Comparison of ENCODE assay signal across 19 cellular contexts in the genomic region with DNA sequence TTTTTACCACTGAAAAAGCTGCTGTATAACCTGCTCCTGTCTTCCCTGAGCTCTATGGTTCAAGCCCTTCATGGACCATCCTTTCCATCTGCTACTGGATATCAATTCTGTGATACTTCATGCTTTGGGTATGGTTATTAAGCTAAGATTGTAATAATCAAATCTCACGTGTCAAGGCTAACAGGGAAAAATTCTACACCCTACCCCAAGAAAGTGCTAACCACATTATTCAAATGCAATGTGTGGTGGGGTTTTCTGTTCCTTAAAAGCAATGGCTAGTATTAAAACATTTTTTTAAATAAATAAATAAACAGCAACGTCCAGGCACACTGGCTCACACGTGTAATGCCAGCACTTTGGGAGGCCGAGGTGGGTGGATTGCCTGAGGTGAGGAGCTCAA.
DNase-seq lines count a peak whose midpoint lies in the region; ATAC-seq and TF ChIP-seq lines count a peak whose summit lies in the region.
"Had no signal": no experiment of that assay in that cellular context is flagged by ENCODE, and none has a peak within 500 bp of the region (broad histone marks: within the 10 kb centered on the region; RNA-seq: fewer than 3 reads in every experiment).

No MANE protein-coding gene starts in this region.

- no peak overlapping the region for H2AK5ac ChIP-seq in mesendoderm (ENCODE audit: low read length)

- H3K79me1 ChIP-seq in mesendoderm (ENCODE audit: low read length): peaks cover 1% of the 10 kb centered on the region

- TF ChIP-seq CTCF in GM06990 (IDR thresholded peaks at IDR 0.05; ENCODE audit: insufficient read depth, low read length, poor library complexity, severe bottlenecking) (no peak), osteoblast (IDR thresholded peaks at IDR 0.05; ENCODE audit: extremely low read depth, low read depth, low read length) (no peak), MM.1S (IDR thresholded peaks at IDR 0.05; ENCODE audit: low read length) (no peak)

- peak; percentile 54 for ATAC-seq in GM18867 (IDR thresholded peaks at IDR 0.05; ENCODE audit: unreplicated experiment)
- no peak for ATAC-seq in GM21529 (IDR thresholded peaks at IDR 0.05; ENCODE audit: unreplicated experiment)
- ATAC-seq: CD8-positive, alpha-beta T cell; HCT116 had no signal

- no peak overlapping the region for H3K23ac ChIP-seq in mesendoderm (ENCODE audit: low read length)

- H3K27ac ChIP-seq in mesendoderm (ENCODE audit: low read depth, low read length) (no peak overlapping the region), osteoblast (ENCODE audit: low read depth, low read length) (no peak overlapping the region), MM.1S (ENCODE audit: low read length) (no peak overlapping the region)
- H3K27ac ChIP-seq: BLaER1 treated with 17β-estradiol and CSF1 and Interleukin-3, amounts not matched to agents 10 nM and 100 nM; HL-60 had no signal

- no CpG with 5 or more reads among the region's 4 CpGs for WGBS in mesendoderm (ENCODE audit: extremely low coverage, insufficient coverage, low lambda C conversion rate)

- H3K4ac ChIP-seq in mesendoderm (ENCODE audit: low read depth, low read length): no peak overlapping the region

- H3K79me2 ChIP-seq in mesendoderm (ENCODE audit: control insufficient read depth, insufficient read depth, low read length) (no peaks in the 10 kb centered on the region), osteoblast (ENCODE audit: insufficient read depth, low read length) (peaks cover 74% of the 10 kb centered on the region), MM.1S (ENCODE audit: low read length) (peaks cover 25% of the 10 kb centered on the region)

- no peak overlapping the region for H2BK15ac ChIP-seq in mesendoderm (replicated peaks; ENCODE audit: low read depth)

- H4K5ac ChIP-seq in mesendoderm (ENCODE audit: low read length): no peak overlapping the region

- H3K27me3 ChIP-seq in GM06990 (replicated peaks; ENCODE audit: control insufficient read depth, insufficient read depth, low read length): no peaks in the 10 kb centered on the region
- no peaks in the 10 kb centered on the region for H3K27me3 ChIP-seq in mesendoderm (ENCODE audit: insufficient read depth, low read length, poor library complexity)
- H3K27me3 ChIP-seq in osteoblast (ENCODE audit: insufficient read depth, low read length): no peaks in the 10 kb centered on the region
- H3K27me3 ChIP-seq in MM.1S (replicated peaks; ENCODE audit: insufficient read depth, low read length): no peaks in the 10 kb centered on the region
- H3K27me3 ChIP-seq: BLaER1 treated with 17β-estradiol and CSF1 and Interleukin-3, amounts not matched to agents 10 nM and 100 nM had no signal

- no peak overlapping the region for H2BK5ac ChIP-seq in mesendoderm (ENCODE audit: low read length)

- H3K36me3 ChIP-seq in GM06990 (ENCODE audit: control insufficient read depth, insufficient read depth, low read length) (no peaks in the 10 kb centered on the region), mesendoderm (ENCODE audit: control insufficient read depth, insufficient read depth, low read length) (no peaks in the 10 kb centered on the region), osteoblast (ENCODE audit: insufficient read depth, low read length) (no peaks in the 10 kb centered on the region), MM.1S (replicated peaks; ENCODE audit: insufficient read depth, low read length) (no peaks in the 10 kb centered on the region)

- no peak overlapping the region for H3K4me3 ChIP-seq in GM06990 (replicated peaks; ENCODE audit: low read depth, low read length)
- no peak overlapping the region for H3K4me3 ChIP-seq in mesendoderm (ENCODE audit: low read length)
- H3K4me3 ChIP-seq in osteoblast (ENCODE audit: insufficient read depth, low read length): no peak overlapping the region
- H3K4me3 ChIP-seq in MM.1S (ENCODE audit: low read length): no peak overlapping the region
- H3K4me3 ChIP-seq: BLaER1 treated with 17β-estradiol and CSF1 and Interleukin-3, amounts not matched to agents 10 nM and 100 nM had no signal

- H4K20me1 ChIP-seq in osteoblast (ENCODE audit: insufficient read depth, low read length): no peaks in the 10 kb centered on the region
- H4K20me1 ChIP-seq in MM.1S (ENCODE audit: insufficient read depth, low read length): no peaks in the 10 kb centered on the region

- H3K9ac ChIP-seq in mesendoderm (ENCODE audit: low read length): no peak overlapping the region
- no peak overlapping the region for H3K9ac ChIP-seq in MM.1S (ENCODE audit: low read length)
- H3K9ac ChIP-seq: BLaER1 treated with 17β-estradiol and CSF1 and Interleukin-3, amounts not matched to agents 10 nM and 100 nM had no signal

- no peak overlapping the region for H2AFZ ChIP-seq in osteoblast (ENCODE audit: low read length)
- H2AFZ ChIP-seq in MM.1S (ENCODE audit: low read length): no peak overlapping the region

- no peak overlapping the region for H2BK120ac ChIP-seq in mesendoderm (ENCODE audit: low read depth, low read length)

- peak overlapping the region; percentile 76 for H4K8ac ChIP-seq in mesendoderm (ENCODE audit: low read depth, low read length)

- H3K18ac ChIP-seq in mesendoderm (ENCODE audit: low read length): no peak overlapping the region

- no peak overlapping the region for H3K56ac ChIP-seq in mesendoderm (ENCODE audit: low read length)

- peak; percentile 22 for DNase-seq in GM06990 (ENCODE audit: extremely low read depth, insufficient read length)
- DNase-seq in mesendoderm: no peak
- DNase-seq in osteoblast (ENCODE audit: insufficient read length, low spot score, missing footprints): no peak
- no peak for DNase-seq in SHP77 treated with DMSO at 0.1 percent for 48 hours (lab: John Stamatoyannopoulos, UW)
- no peak for DNase-seq in MM.1S
- DNase-seq: 8988T; Calu3; CD8-positive, alpha-beta T cell; DMS53; DND-41; EL; GOT3; H7; HFFc6 had no signal

- no peaks in the 10 kb centered on the region for H3K9me3 ChIP-seq in osteoblast (ENCODE audit: low read depth, low read length)
- H3K9me3 ChIP-seq in MM.1S (replicated peaks; ENCODE audit: insufficient read depth, low read length): no peaks in the 10 kb centered on the region
- H3K9me3 ChIP-seq: BLaER1 treated with 17β-estradiol and CSF1 and Interleukin-3, amounts not matched to agents 10 nM and 100 nM had no signal

- no peaks in the 10 kb centered on the region for H3K9me2 ChIP-seq in MM.1S (replicated peaks; ENCODE audit: insufficient read depth, low read length)

- H3K4me1 ChIP-seq in mesendoderm (ENCODE audit: control insufficient read depth, low read depth, low read length) (no peaks in the 10 kb centered on the region), osteoblast (ENCODE audit: insufficient read depth, low read length) (peaks cover 33% of the 10 kb centered on the region), MM.1S (ENCODE audit: low read length) (peaks cover 6% of the 10 kb centered on the region; the same call in 1 of the 2 replicates)

- no peak overlapping the region for H3K4me2 ChIP-seq in mesendoderm (ENCODE audit: low read length)
- no peak overlapping the region for H3K4me2 ChIP-seq in osteoblast (ENCODE audit: insufficient read depth, low read length)
- H3K4me2 ChIP-seq in MM.1S (ENCODE audit: low read depth, low read length): no peak overlapping the region
- H3K4me2 ChIP-seq: BLaER1 treated with 17β-estradiol and CSF1 and Interleukin-3, amounts not matched to agents 10 nM and 100 nM had no signal

- H3F3A ChIP-seq in MM.1S (ENCODE audit: insufficient read depth, low read length): no peaks in the 10 kb centered on the region
